16 cellular contexts compared by ENCODE assay signal in genomic region chr10:78914502-78915330, GRCh38.
DNase-seq lines count a peak whose midpoint lies in the region; ATAC-seq and TF ChIP-seq lines count a peak whose summit lies in the region.
"Had no signal": no experiment of that assay in that cellular context is flagged by ENCODE, and none has a peak within 500 bp of the region (broad histone marks: within the 10 kb centered on the region; RNA-seq: fewer than 3 reads in every experiment).

No MANE protein-coding gene starts in this region.

- peaks cover 19% of the 10 kb centered on the region for H3K27me3 Mint-ChIP-seq in endodermal cell (ENCODE audit: insufficient read depth)
- H3K27me3 Mint-ChIP-seq: CD4-positive, alpha-beta T cell had no signal

- H3K36me3 ChIP-seq in endodermal cell (ENCODE audit: control insufficient read depth, insufficient read depth, low read length) = no peaks in the 10 kb centered on the region
- no peaks in the 10 kb centered on the region for H3K36me3 ChIP-seq in prostate gland
- H3K36me3 ChIP-seq: ascending aorta had no signal

- H3K4me3 ChIP-seq in endodermal cell (ENCODE audit: low read length) (no peak overlapping the region), prostate gland (no peak overlapping the region)
- H3K4me3 ChIP-seq: ascending aorta, SK-N-MC had no signal

- H3K4me1 Mint-ChIP-seq in endodermal cell = peaks cover 5% of the 10 kb centered on the region

- intact Hi-C loops in prostate gland (cut with DNase I) = loop anchor here (5.0 to 10.0 kb wide), 2 partner anchors 32 to 280 kb away; no protein-coding TSS in a partner anchor

- 87 to 100% methylated on average over 3 to 10 of the region's 10 CpGs for WGBS in endodermal cell (ENCODE audit: insufficient coverage in 1 of 2, insufficient read length in 1 of 2), 2 experiments
- WGBS in prostate gland = 68% methylated on average over 10 of the region's 10 CpGs

- H3K4me1 ChIP-seq in endodermal cell (ENCODE audit: control insufficient read depth, insufficient read depth, low read length) = no peaks in the 10 kb centered on the region
- H3K4me1 ChIP-seq in prostate gland (replicated peaks) = no peaks in the 10 kb centered on the region
- H3K4me1 ChIP-seq: ascending aorta had no signal

- H3K9ac ChIP-seq in endodermal cell (ENCODE audit: extremely low read depth, low read length, poor library complexity, severe bottlenecking) = no peak overlapping the region

- H3K9me3 ChIP-seq in endodermal cell (ENCODE audit: control insufficient read depth, low read length) (no peaks in the 10 kb centered on the region), prostate gland (no peaks in the 10 kb centered on the region)
- H3K9me3 ChIP-seq: ascending aorta had no signal

- ATAC-seq in HG02885 (IDR thresholded peaks at IDR 0.05; ENCODE audit: poor library complexity, unreplicated experiment) (peak; percentile 51), HG02623 (IDR thresholded peaks at IDR 0.05; ENCODE audit: unreplicated experiment) (no peak)
- ATAC-seq: naive thymus-derived CD8-positive, alpha-beta T cell had no signal

- no peak overlapping the region for H3K4me3 Mint-ChIP-seq in endodermal cell
- H3K4me3 Mint-ChIP-seq: CD4-positive, alpha-beta T cell; naive thymus-derived CD8-positive, alpha-beta T cell had no signal

- peak; percentile 42 for DNase-seq in EH (ENCODE audit: low read depth)
- no peak for DNase-seq in endodermal cell
- DNase-seq in prostate gland (ENCODE audit: low spot score) = peak; percentile 15
- DNase-seq in glomerular visceral epithelial cell (ENCODE audit: extremely low spot score) = no peak
- DNase-seq in dermis blood vessel endothelial cell = no peak
- no peak for DNase-seq in HPDE6-E6E7 (ENCODE audit: extremely low spot score)
- DNase-seq: activated T-cell treated with anti-CD3 and anti-CD28 coated beads, Interleukin-2, amount 50 U/mL, for 48 hours; CD4-positive, alpha-beta T cell; naive thymus-derived CD8-positive, alpha-beta T cell; NCI-H524; stimulated activated CD4-positive, alpha-beta T cell treated with anti-CD3 and anti-CD28 coated beads, Interleukin-15, amount 100 ng/mL, for 24 hours had no signal

- no peak overlapping the region for H3K27ac Mint-ChIP-seq in endodermal cell
- H3K27ac Mint-ChIP-seq: CD4-positive, alpha-beta T cell; naive thymus-derived CD8-positive, alpha-beta T cell had no signal

- H3K27me3 ChIP-seq in endodermal cell (ENCODE audit: control insufficient read depth, insufficient read depth, low read length, poor library complexity, severe bottlenecking) (no peaks in the 10 kb centered on the region), prostate gland (replicated peaks; ENCODE audit: insufficient read depth) (no peaks in the 10 kb centered on the region)
- H3K27me3 ChIP-seq: ascending aorta had no signal

- H3K27ac ChIP-seq in endodermal cell (ENCODE audit: low read depth, low read length) (peak overlapping the region; percentile 98), prostate gland (no peak overlapping the region)
- H3K27ac ChIP-seq: ascending aorta, epithelial cell of prostate, SK-N-MC had no signal

- TF ChIP-seq POLR2A in prostate gland (IDR thresholded peaks at IDR 0.05) = no peak

- H3K9me3 Mint-ChIP-seq in endodermal cell = no peaks in the 10 kb centered on the region
- H3K9me3 Mint-ChIP-seq: CD4-positive, alpha-beta T cell; naive thymus-derived CD8-positive, alpha-beta T cell had no signal

- no peaks in the 10 kb centered on the region for H3K36me3 Mint-ChIP-seq in endodermal cell (ENCODE audit: low read depth)
- H3K36me3 Mint-ChIP-seq: naive thymus-derived CD8-positive, alpha-beta T cell had no signal

- TF ChIP-seq CTCF in endodermal cell (conservative IDR thresholded peaks at IDR 0.05) = no peak
- peak in 1 of 4 experiments; percentile 11 for TF ChIP-seq CTCF in prostate gland (IDR thresholded peaks at IDR 0.05)

Comparison
In these comparisons a context has a peak if more than half of its experiments do, and no peak if none do; other contexts are left out.
1. DNase-seq: peak in EH (single experiment) and prostate gland (single experiment); none in endodermal cell (single experiment), glomerular visceral epithelial cell (single experiment), dermis blood vessel endothelial cell (single experiment) and HPDE6-E6E7 (single experiment).